In the genomic region with DNA sequence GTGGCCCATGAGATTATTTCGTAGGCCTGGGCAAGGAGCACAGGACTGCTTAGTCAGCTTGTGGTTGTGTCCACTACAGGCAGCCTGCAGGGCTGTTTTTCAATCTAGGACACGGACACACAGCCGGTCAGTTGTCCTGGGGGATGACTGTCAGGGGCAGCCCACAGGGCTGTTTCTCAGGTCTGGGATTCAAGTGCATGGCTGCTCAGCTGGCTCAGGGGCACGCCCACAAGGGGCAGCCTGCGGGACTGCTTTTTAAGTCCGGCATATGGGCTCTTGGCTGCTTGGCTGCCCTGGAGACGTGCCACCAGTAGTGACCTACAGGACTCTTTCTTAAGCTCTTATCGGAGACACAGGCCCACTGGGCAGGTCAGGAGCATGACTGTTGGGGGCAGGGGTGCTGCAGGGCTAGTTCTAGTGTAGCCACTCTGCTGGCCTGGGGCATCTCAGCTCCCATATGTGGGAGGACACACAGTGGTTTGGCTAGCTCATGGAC, we compare ENCODE assay signal across 25 cellular contexts. TPM values are rescaled to one million over a fixed set of nuclear protein-coding genes. Genes with fewer than 3 reads are reported as not detected.
DNase-seq lines count a peak whose midpoint lies in the region; ATAC-seq, FAIRE-seq and TF ChIP-seq lines count a peak whose summit lies in the region.
"Had no signal": no experiment of that assay in that cellular context is flagged by ENCODE, and none has a peak within 500 bp of the region (broad histone marks: within the 10 kb centered on the region; RNA-seq: fewer than 3 reads in every experiment).

No MANE protein-coding gene starts in this region.

- H3K9me3 ChIP-seq in K562 (replicated peaks; ENCODE audit: control insufficient read depth, insufficient read depth, low read depth, low read length), result no peaks in the 10 kb centered on the region
- H3K9me3 ChIP-seq in pancreas, result no peaks in the 10 kb centered on the region
- H3K9me3 ChIP-seq in MM.1S (replicated peaks; ENCODE audit: insufficient read depth, low read length), result no peaks in the 10 kb centered on the region
- H3K9me3 ChIP-seq: HAP-1, SJSA1 had no signal

- H3K4me3 Mint-ChIP-seq in naive thymus-derived CD8-positive, alpha-beta T cell, result no peak overlapping the region
- H3K4me3 Mint-ChIP-seq: activated CD8-positive, alpha-beta memory T cell treated with anti-CD3 and anti-CD28 coated beads, Interleukin-2, amount 10 ng/mL, durations not matched to agents 7 days and 5 days; CD4-positive, alpha-beta memory T cell; central memory CD8-positive, alpha-beta T cell; immature natural killer cell; natural killer cell had no signal

- TF ChIP-seq CTCF in K562 (IDR thresholded peaks at IDR 0.05 in 2 of 3, conservative IDR thresholded peaks at IDR 0.05 in 1 of 3; ENCODE audit: insufficient read depth in 2 of 3, low read depth in 1 of 3, low read length in 3 of 3) (no peak), pancreas (IDR thresholded peaks at IDR 0.05) (no peak), MM.1S (IDR thresholded peaks at IDR 0.05; ENCODE audit: low read length) (no peak)

- H3K27me3 ChIP-seq in K562 (ENCODE audit: control insufficient read depth in 2 of 2, insufficient read depth in 2 of 2, low read length in 2 of 2) (no peaks in the 10 kb centered on the region), pancreas (no peaks in the 10 kb centered on the region), MM.1S (replicated peaks; ENCODE audit: insufficient read depth, low read length) (no peaks in the 10 kb centered on the region)
- H3K27me3 ChIP-seq: SJSA1, tibial artery had no signal

- peaks cover 0 to 10% (median 9%) of the 10 kb centered on the region in 3 donors for H3K36me3 Mint-ChIP-seq in naive thymus-derived CD8-positive, alpha-beta T cell
- H3K36me3 Mint-ChIP-seq: CD4-positive, alpha-beta memory T cell had no signal

- no TSS peak for BruUV-seq in K562 (replicated peaks; lab: Mats Ljungman, UMichigan)

- peak overlapping the region; percentile 43 for H3K4me3 ChIP-seq in Jurkat, Clone E6-1 (ENCODE audit: low read length)
- H3K4me3 ChIP-seq in K562 (no peak overlapping the region), pancreas (no peak overlapping the region), MM.1S (ENCODE audit: low read length) (no peak overlapping the region)
- H3K4me3 ChIP-seq: HAP-1, SJSA1, tibial artery had no signal

- no peak for FAIRE-seq in K562 (lab: Jason Lieb, UNC)
- FAIRE-seq in pancreas (lab: Jason Lieb, UNC), result no peak

- H3K79me2 ChIP-seq in K562 (ENCODE audit: control insufficient read depth, insufficient read depth, low read length) (no peaks in the 10 kb centered on the region), MM.1S (ENCODE audit: low read length) (no peaks in the 10 kb centered on the region)

- no peaks in the 10 kb centered on the region for H3K9me2 ChIP-seq in MM.1S (replicated peaks; ENCODE audit: insufficient read depth, low read length)

- no peak overlapping the region for H3K27ac ChIP-seq in K562 (ENCODE audit: extremely low read depth, low read depth, low read length)
- no peak overlapping the region for H3K27ac ChIP-seq in pancreas
- H3K27ac ChIP-seq in MM.1S (ENCODE audit: low read length), result no peak overlapping the region
- H3K27ac ChIP-seq: KMS-11, SJSA1, tibial artery had no signal

- H4K20me1 ChIP-seq in K562 (replicated peaks; ENCODE audit: control insufficient read depth, insufficient read depth, low read length) (no peaks in the 10 kb centered on the region), MM.1S (ENCODE audit: insufficient read depth, low read length) (no peaks in the 10 kb centered on the region)

- intact Hi-C loops in K562 (cut with micrococcal nuclease), result no loop called here
- intact Hi-C loops in pancreas (cut with DNase I), result no loop called here

- TF ChIP-seq RAD21 in K562 (CRISPR knock-in tag; conservative IDR thresholded peaks at IDR 0.05 in 1 of 2, IDR thresholded peaks at IDR 0.05 in 1 of 2), result no peak

- TF ChIP-seq POLR2A in K562 (conservative IDR thresholded peaks at IDR 0.05), result no peak

- WGBS in K562 (ENCODE audit: insufficient coverage, low coverage, missing lambda C conversion rate), result 14% methylated on average over 8 of the region's 8 CpGs
- 43 to 48% methylated on average over 8 of the region's 8 CpGs for WGBS in pancreas, 2 donors

- H3K27ac Mint-ChIP-seq in naive thymus-derived CD8-positive, alpha-beta T cell, result no peak overlapping the region
- H3K27ac Mint-ChIP-seq: activated CD8-positive, alpha-beta memory T cell treated with anti-CD3 and anti-CD28 coated beads, Interleukin-2, amount 10 ng/mL, durations not matched to agents 7 days and 5 days; CD4-positive, alpha-beta memory T cell; immature natural killer cell; natural killer cell had no signal

- H3K9me3 Mint-ChIP-seq in naive thymus-derived CD8-positive, alpha-beta T cell, result peaks cover 0 to 29% (median 11%) of the 10 kb centered on the region in 9 donors

- H3K9ac ChIP-seq in K562 (ENCODE audit: insufficient read depth in 1 of 2, low read depth in 2 of 2, low read length in 2 of 2) (0 out of 4 replicates have a peak overlapping the region, but pooled peaks of 1 of the 2 experiments have one; percentile 35), MM.1S (ENCODE audit: low read length) (no peak overlapping the region)
- H3K9ac ChIP-seq: KMS-11 had no signal

- H3F3A ChIP-seq in MM.1S (ENCODE audit: insufficient read depth, low read length), result no peaks in the 10 kb centered on the region

- H3K4me1 Mint-ChIP-seq in naive thymus-derived CD8-positive, alpha-beta T cell, result no peaks in the 10 kb centered on the region
- H3K4me1 Mint-ChIP-seq: activated CD8-positive, alpha-beta memory T cell treated with anti-CD3 and anti-CD28 coated beads, Interleukin-2, amount 10 ng/mL, durations not matched to agents 7 days and 5 days; CD4-positive, alpha-beta memory T cell; central memory CD8-positive, alpha-beta T cell; immature natural killer cell had no signal

- no peaks in the 10 kb centered on the region for H3K36me3 ChIP-seq in K562 (ENCODE audit: control insufficient read depth, insufficient read depth, low read length)
- H3K36me3 ChIP-seq in pancreas, result no peaks in the 10 kb centered on the region
- H3K36me3 ChIP-seq in MM.1S (replicated peaks; ENCODE audit: insufficient read depth, low read length), result no peaks in the 10 kb centered on the region
- H3K36me3 ChIP-seq: HAP-1, SJSA1, tibial artery had no signal

- CTCF ChIA-PET in K562 (lab: Yijun Ruan, JAX; ENCODE audit: low intra/inter-chr PET ratio), result no interaction called here

- in situ Hi-C loops in K562 (cut with MboI), result no loop called here

- peak; percentile 43 for DNase-seq in AG20443 (ENCODE audit: low spot score)
- DNase-seq in Jurkat, Clone E6-1 (ENCODE audit: low read depth, low spot score), result no peak
- DNase-seq in K562 (ENCODE audit: extremely low read depth in 1 of 4, low spot score in 3 of 4), result no peak
- DNase-seq in pancreas, result peak in 5 of 6 donors; percentile 29 to 67 (median 60)
- DNase-seq in naive thymus-derived CD8-positive, alpha-beta T cell, result no peak
- no peak for DNase-seq in NCI-H1417 treated with DMSO at 0.1 percent for 48 hours (lab: John Stamatoyannopoulos, UW)
- DNase-seq in D341Med (ENCODE audit: low spot score), result no peak
- no peak for DNase-seq in MM.1S
- DNase-seq: ACHN; activated CD4-positive, alpha-beta T cell treated with anti-CD3 and anti-CD28 coated beads for 1 hour; activated CD8-positive, alpha-beta memory T cell treated with anti-CD3 and anti-CD28 coated beads, Interleukin-2, amount 10 ng/mL, durations not matched to agents 7 days and 5 days; CD4-positive, alpha-beta memory T cell; DMS79; effector CD4-positive, alpha-beta T cell; head of caudate nucleus; immature natural killer cell; natural killer cell; NCI-H1436; NCI-H2171 treated with DMSO at 0.1 percent for 48 hours; NCI-H69; tibial artery had no signal

- no peak overlapping the region for H3K4me2 ChIP-seq in K562 (ENCODE audit: insufficient read depth, low read length)
- H3K4me2 ChIP-seq in MM.1S (ENCODE audit: low read depth, low read length), result no peak overlapping the region
- H3K4me2 ChIP-seq: KMS-11 had no signal

- H2AFZ ChIP-seq in K562 (ENCODE audit: low read depth, low read length) (no peak overlapping the region), MM.1S (ENCODE audit: low read length) (no peak overlapping the region)

- no peak for TF ChIP-seq EP300 in K562 (IDR thresholded peaks at IDR 0.05; ENCODE audit: low read length)

- peaks cover 2 to 10% (median 7%) of the 10 kb centered on the region in 5 donors for H3K27me3 Mint-ChIP-seq in naive thymus-derived CD8-positive, alpha-beta T cell
- H3K27me3 Mint-ChIP-seq: activated CD8-positive, alpha-beta memory T cell treated with anti-CD3 and anti-CD28 coated beads, Interleukin-2, amount 10 ng/mL, durations not matched to agents 7 days and 5 days had no signal

- H3K4me1 ChIP-seq in K562 (replicated peaks in 1 of 2; ENCODE audit: control insufficient read depth in 2 of 2, insufficient read depth in 2 of 2, low read length in 2 of 2) (peaks cover 0 to 5% of the 10 kb centered on the region in 2 experiments; a peak in 2 of 5 replicates), pancreas (no peaks in the 10 kb centered on the region), MM.1S (ENCODE audit: low read length) (no peaks in the 10 kb centered on the region)
- H3K4me1 ChIP-seq: HAP-1, SJSA1, tibial artery had no signal

- POLR2A ChIA-PET in K562 (lab: Yijun Ruan, JAX), result no interaction called here
- POLR2A ChIA-PET in naive thymus-derived CD8-positive, alpha-beta T cell (lab: Charles Lee), result no interaction called here

- H3K9me1 ChIP-seq in K562 (ENCODE audit: control insufficient read depth, insufficient read depth, low read length), result no peaks in the 10 kb centered on the region

- ATAC-seq in K562, result peak; percentile 58
- peak in 3 of 4 donors; percentile 48 to 73 (median 51) for ATAC-seq in pancreas
- no peak for ATAC-seq in naive thymus-derived CD8-positive, alpha-beta T cell
- ATAC-seq: activated CD8-positive, alpha-beta memory T cell treated with anti-CD3 and anti-CD28 coated beads, Interleukin-2, amount 10 ng/mL, durations not matched to agents 7 days and 5 days had no signal

RNA-seq across cellular contexts. Expression of gene GTF2A1, which starts 26.6 kb away (rescaled TPM):
- polyA plus RNA-seq in Jurkat, Clone E6-1 (2012; ENCODE audit: insufficient read depth, insufficient read length), result 8.0 TPM
- 13.8 and 20.8 TPM in 2 replicates for total RNA-seq in K562 (2011; cell fraction: chromatin; rRNA removed; ENCODE audit: low replicate concordance)
- total RNA-seq in K562 (2011; cell fraction: nucleolus; rRNA removed), result 3.3 and 5.3 TPM in 2 replicates
- 8.1 and 12.6 TPM in 2 replicates for total RNA-seq in K562 (2011; cell fraction: nucleoplasm; rRNA removed)
- total RNA-seq in K562 (2014; rRNA removed), result 14.4 and 14.7 TPM in 2 replicates
- 18.5 and 21.2 TPM in 2 replicates for total RNA-seq in K562 (2014; rRNA removed; fragmentation: Illumina TruSeq; extraction: Trizol)
- 16.4 and 18.0 TPM in 2 replicates for total RNA-seq in K562 (2015; rRNA removed; fragmentation: Illumina TruSeq; extraction: Trizol)
- 20.9 and 22.8 TPM in 2 replicates for total RNA-seq in K562 (2021)
- 21.9 and 23.6 TPM in 2 replicates for polyA plus RNA-seq in K562 (2011; rRNA removed)
- polyA plus RNA-seq in K562 (2011; cell fraction: cytosol; rRNA removed), result 15.7 and 21.9 TPM in 2 replicates
- polyA plus RNA-seq in K562 (2011; cell fraction: nucleus; rRNA removed), result 12.3 and 14.5 TPM in 2 replicates
- polyA plus RNA-seq in K562 (2012), result 8.3 and 10.1 TPM in 2 replicates
- polyA plus RNA-seq in K562 (2014; fragmentation: Illumina TruSeq; extraction: Trizol), result 13.0 and 14.6 TPM in 2 replicates
- polyA plus RNA-seq in K562 (2014; fragmentation: Nextera tagmentation; extraction: Ambion mirVana), result 1 to 10 TPM; 3.4 to 5.2 TPM
- 12.9 and 15.5 TPM in 2 replicates for polyA plus RNA-seq in K562 (2014; rRNA removed)
- 44.1 and 54.7 TPM in 2 replicates for polyA minus RNA-seq in K562 (2011; rRNA and poly(A)+ RNA removed)
- polyA minus RNA-seq in K562 (2011; cell fraction: cytosol; rRNA and poly(A)+ RNA removed), result 18.2 and 35.0 TPM in 2 replicates
- polyA minus RNA-seq in K562 (2011; cell fraction: nucleus; rRNA and poly(A)+ RNA removed), result 4.4 and 8.8 TPM in 2 replicates
- total RNA-seq in pancreas, result 10 to 100 TPM in 4 of 6 donors, 1 to 10 TPM in 2; 9.2 to 14.6 (median 11.5) TPM
- polyA plus RNA-seq in pancreas, result 1 to 10 TPM; 2.4 to 5.3 TPM
- total RNA-seq in naive thymus-derived CD8-positive, alpha-beta T cell, result 10 to 100 TPM; 30.4 to 32.1 TPM
- 1 to 10 TPM; 7.2 to 8.9 (median 8.8) TPM for polyA plus RNA-seq in naive thymus-derived CD8-positive, alpha-beta T cell

Comparison
In these comparisons a context has a peak if more than half of its experiments do, and no peak if none do; other contexts are left out.
1. DNase-seq: peak in AG20443 (single experiment) and pancreas (5 of 6); none in Jurkat, Clone E6-1 (single experiment), K562 (0 of 4), naive thymus-derived CD8-positive, alpha-beta T cell (0 of 10), NCI-H1417 treated with DMSO at 0.1 percent for 48 hours (single experiment), D341Med (single experiment) and MM.1S (single experiment).
2. ATAC-seq: peak in K562 (single experiment) and pancreas (3 of 4); none in naive thymus-derived CD8-positive, alpha-beta T cell (0 of 2).